Comparison of ENCODE assay signal across 8 cellular contexts in the genomic region with DNA sequence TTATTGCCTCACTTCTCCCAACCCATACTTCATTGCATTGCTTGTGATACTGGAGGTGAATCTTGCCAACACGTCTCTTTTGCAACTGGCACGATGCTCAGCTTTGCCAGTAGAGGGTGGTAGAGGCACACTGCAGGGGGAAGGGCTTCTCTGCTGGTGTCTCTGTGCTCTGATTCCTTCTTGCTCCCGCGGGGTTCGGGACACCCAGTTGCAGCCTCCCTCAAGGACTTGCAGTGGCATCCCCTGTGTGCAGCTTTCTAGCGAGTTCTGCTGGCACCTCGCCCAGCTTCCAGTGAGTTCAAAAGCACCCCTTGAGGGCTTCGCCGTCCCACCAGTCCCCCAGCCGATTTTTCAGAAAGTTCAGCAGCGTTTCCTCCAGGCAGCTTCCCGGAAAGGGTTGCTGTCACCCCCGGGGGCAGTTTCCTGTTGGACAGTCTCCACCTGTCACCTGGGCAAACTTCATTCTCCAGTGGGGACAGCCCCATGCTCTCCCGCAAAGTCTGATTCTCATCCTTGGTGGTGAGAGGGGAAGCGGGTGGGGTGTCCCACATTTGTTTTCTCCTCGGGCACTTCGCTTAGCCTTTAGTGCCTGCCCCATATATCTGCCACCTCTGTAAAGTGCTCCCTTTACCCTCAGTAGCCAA. TPM values are rescaled to one million over a fixed set of nuclear protein-coding genes. Genes with fewer than 3 reads are reported as not detected.
DNase-seq lines count a peak whose midpoint lies in the region; ATAC-seq lines count a peak whose summit lies in the region.

No MANE protein-coding gene starts in this region.

- no peaks in the 10 kb centered on the region for H3K4me1 ChIP-seq in SJSA1 (replicated peaks)

- peaks cover 7% of the 10 kb centered on the region for H3K4me1 Mint-ChIP-seq in activated naive CD4-positive, alpha-beta T cell treated with anti-CD3 and anti-CD28 coated beads for 36 hours (ENCODE audit: low read depth)

- no peaks in the 10 kb centered on the region for H3K9me3 Mint-ChIP-seq in activated naive CD4-positive, alpha-beta T cell treated with anti-CD3 and anti-CD28 coated beads for 36 hours

- peaks cover 2% of the 10 kb centered on the region; the same call in 1 of the 2 replicates for H3K27me3 ChIP-seq in SJSA1 (replicated peaks)

- H3K27ac ChIP-seq in SJSA1 = no peak overlapping the region

- ATAC-seq in Right ventricle myocardium superior (ENCODE audit: poor library complexity) (peak; percentile 85), GM21619 (IDR thresholded peaks at IDR 0.05; ENCODE audit: unreplicated experiment) (no peak)

- intact Hi-C loops in activated naive CD4-positive, alpha-beta T cell treated with anti-CD3 and anti-CD28 coated beads for 36 hours (cut with micrococcal nuclease) = loop anchor here (1.0 to 5.0 kb wide), 5 partner anchors 124 to 593 kb away; no protein-coding TSS in a partner anchor
- intact Hi-C loops in Right ventricle myocardium superior (cut with DNase I) = loop anchor here (10.0 kb wide), 1 partner anchor 412 kb away; no protein-coding TSS in a partner anchor

- peaks cover 19% of the 10 kb centered on the region for H3K27me3 Mint-ChIP-seq in activated naive CD4-positive, alpha-beta T cell treated with anti-CD3 and anti-CD28 coated beads for 36 hours (ENCODE audit: low read depth)

- no peak overlapping the region for H3K27ac Mint-ChIP-seq in activated naive CD4-positive, alpha-beta T cell treated with anti-CD3 and anti-CD28 coated beads for 36 hours

- peak overlapping the region; percentile 46 for H3K4me3 Mint-ChIP-seq in activated naive CD4-positive, alpha-beta T cell treated with anti-CD3 and anti-CD28 coated beads for 36 hours

- H3K36me3 Mint-ChIP-seq in activated naive CD4-positive, alpha-beta T cell treated with anti-CD3 and anti-CD28 coated beads for 36 hours (ENCODE audit: low read depth) = no peaks in the 10 kb centered on the region

- no peak overlapping the region for H3K4me3 ChIP-seq in SJSA1

- H3K9me3 ChIP-seq in SJSA1 (replicated peaks) = no peaks in the 10 kb centered on the region

- CTCF ChIA-PET in activated naive CD4-positive, alpha-beta T cell treated with anti-CD3 and anti-CD28 coated beads for 36 hours (lab: Charles Lee) = interaction anchor here (0.6 to 3.3 kb wide), 17 partner anchors 10 to 952 kb away, joined by 3 to 21 read pairs (median 4); no protein-coding TSS in a partner anchor

- no peaks in the 10 kb centered on the region for H3K36me3 ChIP-seq in SJSA1

- DNase-seq in EL (peak; percentile 51), H4 (ENCODE audit: low spot score) (peak; percentile 74), M059J (ENCODE audit: low read depth) (peak; percentile 45), SJSA1 (ENCODE audit: low read depth in 1 of 2, low spot score in 2 of 2) (peak; percentile 46 to 57), Right ventricle myocardium superior (peak; percentile 68), pulmonary artery endothelial cell (ENCODE audit: low read depth, low spot score) (peak; percentile 10)
- DNase-seq in activated naive CD4-positive, alpha-beta T cell treated with anti-CD3 and anti-CD28 coated beads for 36 hours = peak; percentile 70

RNA-seq across cellular contexts. Expression of a gene that starts 35.4 kb away (rescaled TPM):
- 0.06 and 0.35 TPM in 2 replicates for total RNA-seq in H4 (2014; rRNA removed; shearing (Covaris generic))
- 0.07 and 0.27 TPM in 2 replicates for total RNA-seq in M059J (2014; rRNA removed; shearing (Covaris generic))
- total RNA-seq in SJSA1 (2014; rRNA removed; shearing (Covaris generic)) = 4.0 and 4.7 TPM in 2 replicates
- total RNA-seq in activated naive CD4-positive, alpha-beta T cell treated with anti-CD3 and anti-CD28 coated beads for 36 hours = not detected
- total RNA-seq in Right ventricle myocardium superior (not detected), pulmonary artery endothelial cell (not detected in 2 replicates)

RNA-seq across cellular contexts. Expression of a gene that starts 59.2 kb away (rescaled TPM):
- total RNA-seq in H4 (2014; rRNA removed; shearing (Covaris generic)) = not detected in 2 replicates
- not detected in 2 replicates for total RNA-seq in M059J (2014; rRNA removed; shearing (Covaris generic))
- not detected in 2 replicates for total RNA-seq in SJSA1 (2014; rRNA removed; shearing (Covaris generic))
- total RNA-seq in activated naive CD4-positive, alpha-beta T cell treated with anti-CD3 and anti-CD28 coated beads for 36 hours = not detected
- 15.0 TPM for total RNA-seq in Right ventricle myocardium superior
- total RNA-seq in pulmonary artery endothelial cell = not detected in 2 replicates

Comparison
In these comparisons a context has a peak if more than half of its experiments do, and no peak if none do; other contexts are left out.
1. DNase-seq: peak in every context shown above with its lines; median percentile 74 in H4; 70 in activated naive CD4-positive, alpha-beta T cell treated with anti-CD3 and anti-CD28 coated beads for 36 hours; 68 in Right ventricle myocardium superior; 52 in SJSA1; 51 in EL; 45 in M059J; 10 in pulmonary artery endothelial cell.
2. RNA of a gene that starts 59.2 kb away (total RNA-seq): 15.0 TPM in Right ventricle myocardium superior (single experiment); not detected in H4, not detected in M059J, not detected in SJSA1, not detected in activated naive CD4-positive, alpha-beta T cell treated with anti-CD3 and anti-CD28 coated beads for 36 hours and not detected in pulmonary artery endothelial cell; every median in the first group is over 10 times any median in the second.